Comparison of ENCODE assay signal across 8 cellular contexts in the genomic region with DNA sequence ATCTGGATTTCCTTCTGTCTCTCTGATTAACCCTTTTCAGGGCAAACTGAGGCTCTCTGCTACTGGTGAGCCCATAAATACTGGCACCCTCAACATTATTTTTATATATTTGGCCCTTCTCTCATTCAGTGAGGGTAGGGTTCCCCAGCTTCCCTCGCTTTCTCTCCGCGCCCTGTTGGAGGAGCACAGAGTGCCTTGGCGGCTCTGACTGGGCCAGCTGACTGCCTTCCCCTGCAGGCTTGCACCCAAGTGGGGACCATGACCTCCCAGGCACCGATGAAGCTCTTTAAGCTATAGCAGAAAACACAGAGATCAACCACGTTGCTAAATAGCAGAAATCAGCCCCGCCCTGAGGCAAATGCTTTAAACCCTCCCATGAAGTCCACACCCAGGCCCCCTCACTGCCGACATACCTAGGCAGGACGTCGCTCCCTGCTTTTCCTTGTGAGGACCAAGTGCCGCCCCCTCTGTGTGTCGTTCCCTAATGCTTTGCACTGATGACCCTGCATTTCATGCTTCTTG.
"Had no signal": no experiment of that assay in that cellular context is flagged by ENCODE, and none has a peak within 500 bp of the region (broad histone marks: within the 10 kb centered on the region; RNA-seq: fewer than 3 reads in every experiment).

No MANE protein-coding gene starts in this region.

- H3K4me1 ChIP-seq: colonic mucosa, heart right ventricle, pancreas had no signal

- H3K27me3 ChIP-seq: colonic mucosa, heart right ventricle, pancreas had no signal

- H3K4me3 ChIP-seq: colonic mucosa, heart right ventricle, pancreas had no signal

- H3K9me3 ChIP-seq: colonic mucosa, heart right ventricle, pancreas had no signal

- ATAC-seq: pancreas had no signal

- FAIRE-seq: endothelial cell of umbilical vein, pancreas had no signal

- H3K36me3 ChIP-seq: colonic mucosa had no signal

- DNase-seq: activated gamma-delta T cell; colonic mucosa; heart right ventricle; left ventricle myocardium superior; pancreas; stimulated activated naive CD4-positive, alpha-beta T cell treated with Interleukin-2 at 50 U/mL for 16 hours had no signal

- H3K27ac ChIP-seq: colonic mucosa, heart right ventricle, pancreas, SK-N-MC had no signal
